ENCODE assay signal across 9 cellular contexts in the genomic region with DNA sequence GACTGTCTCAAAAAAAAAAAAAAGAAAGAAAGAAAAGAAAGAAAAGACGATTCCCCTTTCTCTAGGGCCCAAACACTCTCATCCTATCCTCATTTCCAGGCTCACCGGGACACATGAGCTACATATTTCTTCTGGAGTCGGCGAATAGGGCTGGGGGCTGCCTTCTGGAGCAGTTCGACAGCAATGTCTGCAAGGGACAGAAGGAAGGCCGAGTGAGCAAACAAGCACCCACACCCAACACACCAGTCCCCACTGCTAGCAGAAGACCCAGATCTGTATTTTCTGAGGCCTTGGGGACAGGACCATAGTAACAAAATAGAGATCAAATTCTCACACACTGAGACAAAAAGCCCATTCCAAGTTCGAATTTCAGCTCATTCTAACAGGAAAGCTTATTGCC. TPM values are rescaled to one million over a fixed set of nuclear protein-coding genes. Genes with fewer than 3 reads are reported as not detected.
DNase-seq lines count a peak whose midpoint lies in the region; ATAC-seq, FAIRE-seq and TF ChIP-seq lines count a peak whose summit lies in the region.
"Had no signal": no experiment of that assay in that cellular context is flagged by ENCODE, and none has a peak within 500 bp of the region (broad histone marks: within the 10 kb centered on the region; RNA-seq: fewer than 3 reads in every experiment).

No MANE protein-coding gene starts in this region.

- intact Hi-C loops in CD8-positive, alpha-beta T cell (cut with DNase I, micrococcal nuclease) = loop anchor here (5.0 kb wide), 7 partner anchors 212 to 903 kb away; partner anchors contain the start of genes AAMP (in 1 of the 2), CHPF (in 1 of the 2), CNOT9 (in 1 of the 2) and DNPEP (in 1 of the 2)

- H2AFZ ChIP-seq in OCI-LY3 (ENCODE audit: low read depth, low read length) = no peak overlapping the region

- peaks cover 66% of the 10 kb centered on the region for H3K36me3 Mint-ChIP-seq in CD8-positive, alpha-beta T cell
- peaks cover 15% of the 10 kb centered on the region for H3K36me3 Mint-ChIP-seq in endodermal cell (ENCODE audit: low read depth)
- peaks cover 4% of the 10 kb centered on the region for H3K36me3 Mint-ChIP-seq in progenitor cell of endocrine pancreas (ENCODE audit: insufficient read depth)

- no peak for DNase-seq in CD8-positive, alpha-beta T cell
- DNase-seq in endodermal cell = no peak
- no peak for DNase-seq in progenitor cell of endocrine pancreas (ENCODE audit: low spot score, unreplicated experiment)
- DNase-seq in DMS153 treated with DMSO at 0.1 percent for 48 hours (lab: John Stamatoyannopoulos, UW; ENCODE audit: unreplicated experiment) = no peak
- no peak for DNase-seq in NCI-H526 treated with DMSO at 0.1 percent for 48 hours (lab: John Stamatoyannopoulos, UW)
- no peak for DNase-seq in H54 (ENCODE audit: insufficient read length, low spot score)

- H4K20me1 ChIP-seq in OCI-LY3 (ENCODE audit: insufficient read depth, low read length) = no peaks in the 10 kb centered on the region

- H3K4me3 Mint-ChIP-seq in CD8-positive, alpha-beta T cell = peak overlapping the region; percentile 91
- H3K4me3 Mint-ChIP-seq in endodermal cell (peak overlapping the region; percentile 76), progenitor cell of endocrine pancreas (ENCODE audit: low read depth) (peak overlapping the region; percentile 87)

- H3K9ac ChIP-seq in OCI-LY3 (ENCODE audit: low read length) (peak overlapping the region; percentile 99), endodermal cell (ENCODE audit: extremely low read depth, low read length, poor library complexity, severe bottlenecking) (no peak overlapping the region)

- WGBS in endodermal cell (ENCODE audit: insufficient coverage in 1 of 2, insufficient read length in 1 of 2), 2 experiments = 89 to 100% methylated on average over 1 to 7 of the region's 7 CpGs

- H3K9me3 Mint-ChIP-seq in CD8-positive, alpha-beta T cell = no peaks in the 10 kb centered on the region
- no peaks in the 10 kb centered on the region for H3K9me3 Mint-ChIP-seq in endodermal cell
- no peaks in the 10 kb centered on the region for H3K9me3 Mint-ChIP-seq in progenitor cell of endocrine pancreas (ENCODE audit: low read depth)

- no peaks in the 10 kb centered on the region for H3K27me3 Mint-ChIP-seq in CD8-positive, alpha-beta T cell (ENCODE audit: low read depth)
- no peaks in the 10 kb centered on the region for H3K27me3 Mint-ChIP-seq in endodermal cell (ENCODE audit: insufficient read depth)
- H3K27me3 Mint-ChIP-seq in progenitor cell of endocrine pancreas = no peaks in the 10 kb centered on the region

- peak overlapping the region; percentile 99 for H3K27ac Mint-ChIP-seq in CD8-positive, alpha-beta T cell
- H3K27ac Mint-ChIP-seq in endodermal cell (no peak overlapping the region), progenitor cell of endocrine pancreas (no peak overlapping the region)

- no peak for TF ChIP-seq CTCF in CD8-positive, alpha-beta T cell (IDR thresholded peaks at IDR 0.05)
- TF ChIP-seq CTCF in OCI-LY3 (IDR thresholded peaks at IDR 0.05; ENCODE audit: low read depth, low read length) (no peak), endodermal cell (conservative IDR thresholded peaks at IDR 0.05) (no peak), progenitor cell of endocrine pancreas (IDR thresholded peaks at IDR 0.05; ENCODE audit: unreplicated experiment) (no peak)

- FAIRE-seq in H54 (lab: Jason Lieb, UNC) = no peak
- FAIRE-seq: TTC549 had no signal

- peaks cover 52% of the 10 kb centered on the region for H3K4me1 ChIP-seq in CD8-positive, alpha-beta T cell (ENCODE audit: insufficient read depth, low read length)
- H3K4me1 ChIP-seq in OCI-LY3 (ENCODE audit: low read length) (peaks cover 13% of the 10 kb centered on the region), endodermal cell (ENCODE audit: control insufficient read depth, insufficient read depth, low read length) (no peaks in the 10 kb centered on the region)

- POLR2A ChIA-PET in CD8-positive, alpha-beta T cell (lab: Charles Lee) = interaction anchor here (0.6 to 5.0 kb wide), 10 partner anchors 15 to 159 kb away, joined by 3 to 95 read pairs (median 16); partner anchors contain the start of genes ABCB6, ANKZF1, ATG9A and NHEJ1

- H3K27ac ChIP-seq in CD8-positive, alpha-beta T cell (ENCODE audit: low read depth, low read length) = no peak overlapping the region
- H3K27ac ChIP-seq in OCI-LY3 (ENCODE audit: low read length) (no peak overlapping the region), endodermal cell (ENCODE audit: low read depth, low read length) (no peak overlapping the region)

- peak overlapping the region; percentile 82 for H3K4me3 ChIP-seq in CD8-positive, alpha-beta T cell (ENCODE audit: low read depth, low read length)
- H3K4me3 ChIP-seq in OCI-LY3 (ENCODE audit: low read length) (peak overlapping the region; percentile 97), endodermal cell (ENCODE audit: low read length) (peak overlapping the region; percentile 96)

- peaks cover 56% of the 10 kb centered on the region for H3K4me1 Mint-ChIP-seq in CD8-positive, alpha-beta T cell (ENCODE audit: low read depth)
- H3K4me1 Mint-ChIP-seq in endodermal cell (peaks cover 21% of the 10 kb centered on the region), progenitor cell of endocrine pancreas (ENCODE audit: low read depth) (peaks cover 20% of the 10 kb centered on the region)

- CTCF ChIA-PET in CD8-positive, alpha-beta T cell (lab: Charles Lee) = interaction anchor here (1.2 to 9.4 kb wide), 10 partner anchors 9 to 120 kb away, joined by 3 to 215 read pairs (median 8); partner anchors contain the start of genes ABCB6, DNAJB2, NHEJ1 and ZFAND2B

- ATAC-seq in CD8-positive, alpha-beta T cell = no peak
- no peak for ATAC-seq in GM19467 (IDR thresholded peaks at IDR 0.05; ENCODE audit: unreplicated experiment)

- no peaks in the 10 kb centered on the region for H3K9me3 ChIP-seq in CD8-positive, alpha-beta T cell (ENCODE audit: low read length)
- H3K9me3 ChIP-seq in OCI-LY3 (ENCODE audit: insufficient read depth, low read length) = no peaks in the 10 kb centered on the region
- H3K9me3 ChIP-seq in endodermal cell (ENCODE audit: control insufficient read depth, low read length) = no peaks in the 10 kb centered on the region

- no peaks in the 10 kb centered on the region for H3K27me3 ChIP-seq in CD8-positive, alpha-beta T cell (ENCODE audit: insufficient read depth, low read length)
- no peaks in the 10 kb centered on the region for H3K27me3 ChIP-seq in OCI-LY3 (ENCODE audit: low read depth, low read length)
- H3K27me3 ChIP-seq in endodermal cell (ENCODE audit: control insufficient read depth, insufficient read depth, low read length, poor library complexity, severe bottlenecking) = no peaks in the 10 kb centered on the region

- H3K79me2 ChIP-seq in OCI-LY3 (ENCODE audit: low read length) = peaks cover 8% of the 10 kb centered on the region

- peak overlapping the region; percentile 96 for H3K4me2 ChIP-seq in OCI-LY3 (ENCODE audit: low read length)

- no peak for TF ChIP-seq POLR2A in H54 (IDR thresholded peaks at IDR 0.05; ENCODE audit: low read depth, low read length)

- H3K36me3 ChIP-seq in CD8-positive, alpha-beta T cell (ENCODE audit: insufficient read depth, low read length) = peaks cover 22% of the 10 kb centered on the region
- H3K36me3 ChIP-seq in OCI-LY3 (replicated peaks; ENCODE audit: low read depth, low read length) (peaks cover 8% of the 10 kb centered on the region), endodermal cell (ENCODE audit: control insufficient read depth, insufficient read depth, low read length) (peaks cover 40% of the 10 kb centered on the region)

RNA-seq across cellular contexts. Expression of gene CNPPD1, which starts 1.2 kb away (rescaled TPM):
- total RNA-seq in CD8-positive, alpha-beta T cell = 10 to 100 TPM; 41.0 to 46.0 TPM
- 10 to 100 TPM; 27.7 to 33.2 TPM for total RNA-seq in endodermal cell
- polyA plus RNA-seq in endodermal cell (2013, experiment 1 of 2) = 32.1 TPM
- polyA plus RNA-seq in endodermal cell (2013, experiment 2 of 2) = 26.7 TPM
- total RNA-seq in progenitor cell of endocrine pancreas = 38.9 and 40.8 TPM in 2 replicates

RNA-seq across cellular contexts. Expression of gene RETREG2, which starts 2.6 kb away (rescaled TPM):
- total RNA-seq in CD8-positive, alpha-beta T cell = 10 to 100 TPM; 76.7 to 79.0 TPM
- total RNA-seq in endodermal cell (10 to 100 TPM; 67.0 to 73.4 TPM), progenitor cell of endocrine pancreas (77.0 and 77.4 TPM in 2 replicates)
- polyA plus RNA-seq in endodermal cell (2013, experiment 1 of 2) = 71.3 TPM
- 63.5 TPM for polyA plus RNA-seq in endodermal cell (2013, experiment 2 of 2)

RNA-seq across cellular contexts. Expression of gene SLC23A3, which starts 5.7 kb away (rescaled TPM):
- under 1 TPM; 0.73 to 0.94 TPM for total RNA-seq in CD8-positive, alpha-beta T cell
- 1 to 10 TPM in 1 of 2 donors, under 1 TPM in 1; 0.46 to 1.9 TPM for total RNA-seq in endodermal cell
- 0.28 TPM for polyA plus RNA-seq in endodermal cell (2013, experiment 1 of 2)
- 0.37 TPM for polyA plus RNA-seq in endodermal cell (2013, experiment 2 of 2)
- 1.7 and 2.8 TPM in 2 replicates for total RNA-seq in progenitor cell of endocrine pancreas

RNA-seq across cellular contexts. Expression of gene NHEJ1, which starts 14.9 kb away (rescaled TPM):
- total RNA-seq in CD8-positive, alpha-beta T cell = 1 to 10 TPM; 7.2 to 8.1 TPM
- total RNA-seq in endodermal cell (10 to 100 TPM; 16.2 to 27.4 TPM), progenitor cell of endocrine pancreas (15.4 and 17.7 TPM in 2 replicates)
- polyA plus RNA-seq in endodermal cell (2013, experiment 1 of 2) = 23.4 TPM
- 19.8 TPM for polyA plus RNA-seq in endodermal cell (2013, experiment 2 of 2)

RNA-seq across cellular contexts. Expression of gene ZFAND2B, which starts 31.1 kb away (rescaled TPM):
- 10 to 100 TPM; 74.3 to 78.7 TPM for total RNA-seq in CD8-positive, alpha-beta T cell
- total RNA-seq in endodermal cell = 10 to 100 TPM; 21.7 to 22.5 TPM
- polyA plus RNA-seq in endodermal cell (2013, experiment 1 of 2) = 33.5 TPM
- 26.7 TPM for polyA plus RNA-seq in endodermal cell (2013, experiment 2 of 2)
- 29.3 and 29.6 TPM in 2 replicates for total RNA-seq in progenitor cell of endocrine pancreas
